ENCODE assay signal across 8 cellular contexts in the genomic region with DNA sequence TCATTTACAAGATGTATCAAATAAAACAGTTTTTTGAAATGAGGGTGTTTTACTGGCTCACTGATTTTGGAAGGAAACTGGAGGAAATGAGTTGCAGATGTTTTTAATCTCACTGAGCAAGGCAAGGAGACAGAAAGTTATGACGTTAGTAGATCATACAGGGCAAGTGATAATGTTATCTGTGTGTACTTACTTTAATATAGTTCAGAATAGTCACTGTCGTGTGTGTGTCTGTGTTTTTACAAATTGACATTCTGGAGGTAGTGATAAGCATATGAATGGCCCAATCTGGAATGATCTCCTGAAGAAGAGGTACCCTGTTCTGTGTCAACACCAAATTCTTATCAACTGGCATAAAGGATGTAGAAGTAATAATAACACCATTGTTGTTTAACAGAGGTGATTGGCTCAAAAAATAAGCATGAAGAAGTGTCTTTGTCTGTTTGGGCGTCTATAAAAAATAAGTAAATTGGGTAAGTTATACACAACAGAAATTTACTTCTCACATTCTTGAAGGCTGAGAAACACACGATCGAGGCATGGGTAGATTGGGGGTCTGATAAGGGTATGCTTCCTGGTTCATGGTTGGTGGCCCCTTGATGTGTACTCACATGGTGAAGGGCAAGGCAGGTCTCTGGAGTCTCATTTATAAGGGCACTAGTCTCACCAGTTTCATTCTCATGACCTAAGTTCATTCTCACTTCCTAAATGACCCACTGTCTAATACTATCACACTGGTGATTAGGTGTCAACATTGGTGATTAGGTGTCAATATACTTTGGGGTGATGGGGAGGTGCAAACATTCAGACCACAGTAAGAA. TPM values are rescaled to one million over a fixed set of nuclear protein-coding genes. Genes with fewer than 3 reads are reported as not detected.
A peak's percentile ranks its signal among the peaks of the same experiment; 100 is the strongest.
DNase-seq lines count a peak whose midpoint lies in the region; ATAC-seq and TF ChIP-seq lines count a peak whose summit lies in the region.

No MANE protein-coding gene starts in this region.

- WGBS in esophagus squamous epithelium, 2 donors = 58 to 68% methylated on average over 5 of the region's 5 CpGs
- 34 to 40% (median 39%) methylated on average over 5 of the region's 5 CpGs for WGBS in ovary, 3 donors

- TF ChIP-seq EP300 in ovary (IDR thresholded peaks at IDR 0.05) = no peak

- peak overlapping the region; percentile 92 for H3K4me3 ChIP-seq in naive thymus-derived CD4-positive, alpha-beta T cell (ENCODE audit: low read length)
- no peak overlapping the region for H3K4me3 ChIP-seq in esophagus squamous epithelium
- no peak overlapping the region for H3K4me3 ChIP-seq in ovary

- H3K27ac ChIP-seq in naive thymus-derived CD4-positive, alpha-beta T cell (ENCODE audit: low read depth, low read length) = peak overlapping the region; percentile 88
- H3K27ac ChIP-seq in esophagus squamous epithelium (no peak overlapping the region), ovary (peak overlapping the region in 1 of 2 donors; percentile 82)

- intact Hi-C loops in naive thymus-derived CD4-positive, alpha-beta T cell (cut with micrococcal nuclease) = no loop called here
- intact Hi-C loops in esophagus squamous epithelium (cut with DNase I) = no loop called here
- intact Hi-C loops in ovary (cut with DNase I) = no loop called here

- H3K27me3 ChIP-seq in naive thymus-derived CD4-positive, alpha-beta T cell (ENCODE audit: control insufficient read depth in 2 of 2, insufficient read depth in 2 of 2, low read length in 2 of 2) = no peaks in the 10 kb centered on the region
- H3K27me3 ChIP-seq in esophagus squamous epithelium = no peaks in the 10 kb centered on the region
- no peaks in the 10 kb centered on the region for H3K27me3 ChIP-seq in ovary

- peaks cover 0 to 11% (median 0%) of the 10 kb centered on the region in 3 experiments for H3K9me3 ChIP-seq in naive thymus-derived CD4-positive, alpha-beta T cell (ENCODE audit: control insufficient read depth in 2 of 3, low read length in 3 of 3)
- peaks cover 0 to 13% (median 0%) of the 10 kb centered on the region in 3 donors for H3K9me3 ChIP-seq in esophagus squamous epithelium
- H3K9me3 ChIP-seq in ovary = peaks cover 0 to 5% of the 10 kb centered on the region in 2 donors

- CTCF ChIA-PET in naive thymus-derived CD4-positive, alpha-beta T cell (lab: Charles Lee) = interaction anchor here (0.6 to 1.4 kb wide), 4 partner anchors 9 to 157 kb away, joined by 3 to 5 read pairs (median 4); no protein-coding TSS in a partner anchor

- peaks cover 27 to 29% of the 10 kb centered on the region in 2 donors for H3K4me1 ChIP-seq in naive thymus-derived CD4-positive, alpha-beta T cell (ENCODE audit: control insufficient read depth in 2 of 2, insufficient read depth in 2 of 2, low read length in 2 of 2)
- H3K4me1 ChIP-seq in esophagus squamous epithelium (peaks cover 0 to 41% (median 0%) of the 10 kb centered on the region in 3 donors), ovary (ENCODE audit: insufficient read depth) (peaks cover 7% of the 10 kb centered on the region)

- TF ChIP-seq CTCF in esophagus squamous epithelium (IDR thresholded peaks at IDR 0.05) = no peak
- TF ChIP-seq CTCF in ovary (IDR thresholded peaks at IDR 0.05) = no peak

- peak; percentile 74 for ATAC-seq in GM18519 (IDR thresholded peaks at IDR 0.05; ENCODE audit: low FRiP score, unreplicated experiment)
- peak; percentile 77 for ATAC-seq in HG02588 (IDR thresholded peaks at IDR 0.05; ENCODE audit: unreplicated experiment)
- peak; percentile 83 for ATAC-seq in SK-N-SH treated with all-trans-retinoic acid at 6 μM for 48 hours
- peak; percentile 79 for ATAC-seq in naive thymus-derived CD4-positive, alpha-beta T cell

- H3K36me3 Mint-ChIP-seq in naive thymus-derived CD4-positive, alpha-beta T cell = peaks cover 0 to 56% (median 29%) of the 10 kb centered on the region in 5 donors

- TF ChIP-seq POLR2A in esophagus squamous epithelium (IDR thresholded peaks at IDR 0.05) (no peak), ovary (IDR thresholded peaks at IDR 0.05) (no peak)

- peak overlapping the region; percentile 63 to 99 (median 94) for H3K4me3 Mint-ChIP-seq in naive thymus-derived CD4-positive, alpha-beta T cell

- peaks cover 37 to 59% (median 54%) of the 10 kb centered on the region in 7 donors for H3K4me1 Mint-ChIP-seq in naive thymus-derived CD4-positive, alpha-beta T cell

- H3K36me3 ChIP-seq in naive thymus-derived CD4-positive, alpha-beta T cell (ENCODE audit: control insufficient read depth in 2 of 3, insufficient read depth in 3 of 3, low read length in 3 of 3) = peaks cover 0 to 8% (median 0%) of the 10 kb centered on the region in 3 experiments
- H3K36me3 ChIP-seq in esophagus squamous epithelium (no peaks in the 10 kb centered on the region), ovary (no peaks in the 10 kb centered on the region)

- peaks cover 0 to 26% (median 11%) of the 10 kb centered on the region in 11 donors for H3K9me3 Mint-ChIP-seq in naive thymus-derived CD4-positive, alpha-beta T cell

- H3K27ac Mint-ChIP-seq in naive thymus-derived CD4-positive, alpha-beta T cell = peak overlapping the region; percentile 75 to 99 (median 94)

- DNase-seq in naive thymus-derived CD4-positive, alpha-beta T cell = peak in 7 of 9 donors; percentile 56 to 73 (median 63)
- no peak for DNase-seq in C1 segment of cervical spinal cord (lab: John Stamatoyannopoulos, UW)
- no peak for DNase-seq in esophagus squamous epithelium (lab: John Stamatoyannopoulos, UW)
- DNase-seq in SIG-M5 (lab: John Stamatoyannopoulos, UW) = no peak
- no peak for DNase-seq in ovary

- no peaks in the 10 kb centered on the region for H3K27me3 Mint-ChIP-seq in naive thymus-derived CD4-positive, alpha-beta T cell

- POLR2A ChIA-PET in naive thymus-derived CD4-positive, alpha-beta T cell (lab: Charles Lee) = interaction anchor here (0.6 to 4.5 kb wide), 11 partner anchors 8 to 260 kb away, joined by 3 to 40 read pairs (median 4); a partner anchor contains a TSS

TF ChIP-seq in SK-N-SH treated with all-trans-retinoic acid at 6 μM for 48 hours, 23 proteins besides CTCF, POLR2A, EP300 and RAD21 (continues in another document):
- TF ChIP-seq ZFP3 (CRISPR knock-in tag; IDR thresholded peaks at IDR 0.05) (0 out of 2 replicates have a peak, but pooled peaks have one; percentile 30), SNAI2 (CRISPR knock-in tag; IDR thresholded peaks at IDR 0.05) (peak; percentile 93), GLIS3 (CRISPR knock-in tag; IDR thresholded peaks at IDR 0.05) (peak; percentile 89; the same call in 1 of the 2 replicates), ZNF565 (CRISPR knock-in tag; conservative IDR thresholded peaks at IDR 0.05; ENCODE audit: low read depth) (no peak), RARB (CRISPR knock-in tag; IDR thresholded peaks at IDR 0.05) (no peak), ESRRG (CRISPR knock-in tag; IDR thresholded peaks at IDR 0.05) (peak; percentile 93; the same call in 1 of the 2 replicates), ZNF8 (CRISPR knock-in tag; IDR thresholded peaks at IDR 0.05) (0 out of 2 replicates have a peak, but pooled peaks have one; percentile 15)
- TF ChIP-seq, protein P1, sequence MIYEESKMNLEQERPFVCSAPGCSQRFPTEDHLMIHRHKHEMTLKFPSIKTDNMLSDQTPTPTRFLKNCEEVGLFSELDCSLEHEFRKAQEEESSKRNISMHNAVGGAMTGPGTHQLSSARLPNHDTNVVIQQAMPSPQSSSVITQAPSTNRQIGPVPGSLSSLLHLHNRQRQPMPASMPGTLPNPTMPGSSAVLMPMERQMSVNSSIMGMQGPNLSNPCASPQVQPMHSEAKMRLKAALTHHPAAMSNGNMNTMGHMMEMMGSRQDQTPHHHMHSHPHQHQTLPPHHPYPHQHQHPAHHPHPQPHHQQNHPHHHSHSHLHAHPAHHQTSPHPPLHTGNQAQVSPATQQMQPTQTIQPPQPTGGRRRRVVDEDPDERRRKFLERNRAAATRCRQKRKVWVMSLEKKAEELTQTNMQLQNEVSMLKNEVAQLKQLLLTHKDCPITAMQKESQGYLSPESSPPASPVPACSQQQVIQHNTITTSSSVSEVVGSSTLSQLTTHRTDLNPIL (CRISPR knock-in tag; IDR thresholded peaks at IDR 0.05; ENCODE audit: low read depth) = peak; percentile 76
- TF ChIP-seq, protein P2, sequence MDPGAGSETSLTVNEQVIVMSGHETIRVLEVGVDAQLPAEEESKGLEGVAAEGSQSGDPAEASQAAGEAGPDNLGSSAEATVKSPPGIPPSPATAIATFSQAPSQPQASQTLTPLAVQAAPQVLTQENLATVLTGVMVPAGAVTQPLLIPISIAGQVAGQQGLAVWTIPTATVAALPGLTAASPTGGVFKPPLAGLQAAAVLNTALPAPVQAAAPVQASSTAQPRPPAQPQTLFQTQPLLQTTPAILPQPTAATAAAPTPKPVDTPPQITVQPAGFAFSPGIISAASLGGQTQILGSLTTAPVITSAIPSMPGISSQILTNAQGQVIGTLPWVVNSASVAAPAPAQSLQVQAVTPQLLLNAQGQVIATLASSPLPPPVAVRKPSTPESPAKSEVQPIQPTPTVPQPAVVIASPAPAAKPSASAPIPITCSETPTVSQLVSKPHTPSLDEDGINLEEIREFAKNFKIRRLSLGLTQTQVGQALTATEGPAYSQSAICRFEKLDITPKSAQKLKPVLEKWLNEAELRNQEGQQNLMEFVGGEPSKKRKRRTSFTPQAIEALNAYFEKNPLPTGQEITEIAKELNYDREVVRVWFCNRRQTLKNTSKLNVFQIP (CRISPR knock-in tag; IDR thresholded peaks at IDR 0.05; ENCODE audit: borderline replicate concordance, low read depth) = no peak
- TF ChIP-seq, protein P3, sequence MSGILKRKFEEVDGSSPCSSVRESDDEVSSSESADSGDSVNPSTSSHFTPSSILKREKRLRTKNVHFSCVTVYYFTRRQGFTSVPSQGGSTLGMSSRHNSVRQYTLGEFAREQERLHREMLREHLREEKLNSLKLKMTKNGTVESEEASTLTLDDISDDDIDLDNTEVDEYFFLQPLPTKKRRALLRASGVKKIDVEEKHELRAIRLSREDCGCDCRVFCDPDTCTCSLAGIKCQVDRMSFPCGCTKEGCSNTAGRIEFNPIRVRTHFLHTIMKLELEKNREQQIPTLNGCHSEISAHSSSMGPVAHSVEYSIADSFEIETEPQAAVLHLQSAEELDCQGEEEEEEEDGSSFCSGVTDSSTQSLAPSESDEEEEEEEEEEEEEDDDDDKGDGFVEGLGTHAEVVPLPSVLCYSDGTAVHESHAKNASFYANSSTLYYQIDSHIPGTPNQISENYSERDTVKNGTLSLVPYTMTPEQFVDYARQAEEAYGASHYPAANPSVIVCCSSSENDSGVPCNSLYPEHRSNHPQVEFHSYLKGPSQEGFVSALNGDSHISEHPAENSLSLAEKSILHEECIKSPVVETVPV (CRISPR knock-in tag; IDR thresholded peaks at IDR 0.05) = peak; percentile 93

RNA-seq across cellular contexts. Expression of a gene that starts 2.1 kb away (rescaled TPM):
- total RNA-seq in naive thymus-derived CD4-positive, alpha-beta T cell = 100 to 1,000 TPM in 1 of 5 experiments, 10 to 100 TPM in 4; 29.1 to 174 (median 37.4) TPM
- 10 to 100 TPM; 36.4 to 49.3 TPM for polyA plus RNA-seq in naive thymus-derived CD4-positive, alpha-beta T cell
- 1 to 10 TPM; 2.5 to 7.4 (median 4.1) TPM for total RNA-seq in esophagus squamous epithelium
- 10 to 100 TPM in 2 of 7 donors, 1 to 10 TPM in 5; 5.7 to 23.7 (median 8.4) TPM for total RNA-seq in ovary
- 10 to 100 TPM; 16.8 to 40.8 TPM for polyA plus RNA-seq in ovary

RNA-seq across cellular contexts. Expression of a gene that starts 25.1 kb away (rescaled TPM):
- under 1 TPM in 2 of 5 experiments, not detected in 3; 0.13 to 0.19 TPM for total RNA-seq in naive thymus-derived CD4-positive, alpha-beta T cell
- polyA plus RNA-seq in naive thymus-derived CD4-positive, alpha-beta T cell = not detected
- total RNA-seq in esophagus squamous epithelium = not detected
- under 1 TPM in 2 of 7 donors, not detected in 5; 0.15 to 0.28 TPM for total RNA-seq in ovary
- polyA plus RNA-seq in ovary = not detected

Comparison
In these comparisons a context has a peak if more than half of its experiments do, and no peak if none do; other contexts are left out.
1. DNase-seq: peak in naive thymus-derived CD4-positive, alpha-beta T cell (7 of 9); none in C1 segment of cervical spinal cord (0 of 14), esophagus squamous epithelium (single experiment), SIG-M5 (single experiment) and ovary (0 of 5).
2. Peak in every context shown above with its lines, with median percentiles within 50 percentile points of each other: ATAC-seq.